Comparison of ENCODE assay signal across 1 cellular context in the genomic region with DNA sequence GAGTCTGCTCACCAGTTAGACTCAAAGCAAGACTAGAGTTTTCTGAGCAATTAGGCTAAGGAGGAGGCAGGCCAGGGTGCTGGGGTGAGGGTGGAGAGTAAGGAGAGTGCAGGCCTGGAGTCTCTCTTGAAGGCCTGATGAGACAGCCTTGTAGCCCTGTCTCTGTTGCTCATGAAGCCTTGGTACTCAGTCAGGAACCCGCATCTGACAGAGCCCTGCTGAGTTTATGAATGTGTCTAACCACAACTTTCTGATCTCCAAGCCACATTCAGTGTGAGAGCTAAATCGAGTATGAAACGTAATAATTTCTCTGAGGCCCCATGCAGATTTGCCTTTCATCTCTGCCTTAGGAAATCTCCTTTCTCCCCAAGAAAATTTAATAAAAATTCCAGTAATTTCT.
TF ChIP-seq lines count a peak whose summit lies in the region.

No MANE protein-coding gene starts in this region.

TF ChIP-seq in GM12878, 131 proteins besides CTCF, POLR2A, EP300 and RAD21 (continued from another document and continues in another):
- TF ChIP-seq, protein P1, sequence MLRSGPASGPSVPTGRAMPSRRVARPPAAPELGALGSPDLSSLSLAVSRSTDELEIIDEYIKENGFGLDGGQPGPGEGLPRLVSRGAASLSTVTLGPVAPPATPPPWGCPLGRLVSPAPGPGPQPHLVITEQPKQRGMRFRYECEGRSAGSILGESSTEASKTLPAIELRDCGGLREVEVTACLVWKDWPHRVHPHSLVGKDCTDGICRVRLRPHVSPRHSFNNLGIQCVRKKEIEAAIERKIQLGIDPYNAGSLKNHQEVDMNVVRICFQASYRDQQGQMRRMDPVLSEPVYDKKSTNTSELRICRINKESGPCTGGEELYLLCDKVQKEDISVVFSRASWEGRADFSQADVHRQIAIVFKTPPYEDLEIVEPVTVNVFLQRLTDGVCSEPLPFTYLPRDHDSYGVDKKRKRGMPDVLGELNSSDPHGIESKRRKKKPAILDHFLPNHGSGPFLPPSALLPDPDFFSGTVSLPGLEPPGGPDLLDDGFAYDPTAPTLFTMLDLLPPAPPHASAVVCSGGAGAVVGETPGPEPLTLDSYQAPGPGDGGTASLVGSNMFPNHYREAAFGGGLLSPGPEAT (IDR thresholded peaks at IDR 0.05; ENCODE audit: low read depth), result 0 out of 2 replicates have a peak, but pooled peaks have one; percentile 27
- TF ChIP-seq HDAC6 (IDR thresholded peaks at IDR 0.05; ENCODE audit: unreplicated experiment), result no peak
- TF ChIP-seq, protein P2, sequence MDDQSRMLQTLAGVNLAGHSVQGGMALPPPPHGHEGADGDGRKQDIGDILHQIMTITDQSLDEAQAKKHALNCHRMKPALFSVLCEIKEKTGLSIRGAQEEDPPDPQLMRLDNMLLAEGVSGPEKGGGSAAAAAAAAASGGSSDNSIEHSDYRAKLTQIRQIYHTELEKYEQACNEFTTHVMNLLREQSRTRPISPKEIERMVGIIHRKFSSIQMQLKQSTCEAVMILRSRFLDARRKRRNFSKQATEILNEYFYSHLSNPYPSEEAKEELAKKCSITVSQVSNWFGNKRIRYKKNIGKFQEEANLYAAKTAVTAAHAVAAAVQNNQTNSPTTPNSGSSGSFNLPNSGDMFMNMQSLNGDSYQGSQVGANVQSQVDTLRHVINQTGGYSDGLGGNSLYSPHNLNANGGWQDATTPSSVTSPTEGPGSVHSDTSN (IDR thresholded peaks at IDR 0.05; ENCODE audit: insufficient replicate concordance, low read depth, low read length), result no peak
- no peak for TF ChIP-seq NBN (IDR thresholded peaks at IDR 0.05)
- TF ChIP-seq, protein P3, sequence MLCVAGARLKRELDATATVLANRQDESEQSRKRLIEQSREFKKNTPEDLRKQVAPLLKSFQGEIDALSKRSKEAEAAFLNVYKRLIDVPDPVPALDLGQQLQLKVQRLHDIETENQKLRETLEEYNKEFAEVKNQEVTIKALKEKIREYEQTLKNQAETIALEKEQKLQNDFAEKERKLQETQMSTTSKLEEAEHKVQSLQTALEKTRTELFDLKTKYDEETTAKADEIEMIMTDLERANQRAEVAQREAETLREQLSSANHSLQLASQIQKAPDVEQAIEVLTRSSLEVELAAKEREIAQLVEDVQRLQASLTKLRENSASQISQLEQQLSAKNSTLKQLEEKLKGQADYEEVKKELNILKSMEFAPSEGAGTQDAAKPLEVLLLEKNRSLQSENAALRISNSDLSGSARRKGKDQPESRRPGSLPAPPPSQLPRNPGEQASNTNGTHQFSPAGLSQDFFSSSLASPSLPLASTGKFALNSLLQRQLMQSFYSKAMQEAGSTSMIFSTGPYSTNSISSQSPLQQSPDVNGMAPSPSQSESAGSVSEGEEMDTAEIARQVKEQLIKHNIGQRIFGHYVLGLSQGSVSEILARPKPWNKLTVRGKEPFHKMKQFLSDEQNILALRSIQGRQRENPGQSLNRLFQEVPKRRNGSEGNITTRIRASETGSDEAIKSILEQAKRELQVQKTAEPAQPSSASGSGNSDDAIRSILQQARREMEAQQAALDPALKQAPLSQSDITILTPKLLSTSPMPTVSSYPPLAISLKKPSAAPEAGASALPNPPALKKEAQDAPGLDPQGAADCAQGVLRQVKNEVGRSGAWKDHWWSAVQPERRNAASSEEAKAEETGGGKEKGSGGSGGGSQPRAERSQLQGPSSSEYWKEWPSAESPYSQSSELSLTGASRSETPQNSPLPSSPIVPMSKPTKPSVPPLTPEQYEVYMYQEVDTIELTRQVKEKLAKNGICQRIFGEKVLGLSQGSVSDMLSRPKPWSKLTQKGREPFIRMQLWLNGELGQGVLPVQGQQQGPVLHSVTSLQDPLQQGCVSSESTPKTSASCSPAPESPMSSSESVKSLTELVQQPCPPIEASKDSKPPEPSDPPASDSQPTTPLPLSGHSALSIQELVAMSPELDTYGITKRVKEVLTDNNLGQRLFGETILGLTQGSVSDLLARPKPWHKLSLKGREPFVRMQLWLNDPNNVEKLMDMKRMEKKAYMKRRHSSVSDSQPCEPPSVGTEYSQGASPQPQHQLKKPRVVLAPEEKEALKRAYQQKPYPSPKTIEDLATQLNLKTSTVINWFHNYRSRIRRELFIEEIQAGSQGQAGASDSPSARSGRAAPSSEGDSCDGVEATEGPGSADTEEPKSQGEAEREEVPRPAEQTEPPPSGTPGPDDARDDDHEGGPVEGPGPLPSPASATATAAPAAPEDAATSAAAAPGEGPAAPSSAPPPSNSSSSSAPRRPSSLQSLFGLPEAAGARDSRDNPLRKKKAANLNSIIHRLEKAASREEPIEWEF (IDR thresholded peaks at IDR 0.05; ENCODE audit: insufficient replicate concordance, low read depth, low read length), result no peak
- TF ChIP-seq MEF2B (IDR thresholded peaks at IDR 0.05; ENCODE audit: partially characterized antibody, poor library complexity, severe bottlenecking), result peak; percentile 41
- TF ChIP-seq ZSCAN29 (IDR thresholded peaks at IDR 0.05), result 0 out of 2 replicates have a peak, but pooled peaks have one; percentile 28
- no peak; the same call in 1 of the 2 replicates for TF ChIP-seq GATAD2B (conservative IDR thresholded peaks at IDR 0.05; ENCODE audit: low read depth)
- TF ChIP-seq JUND (IDR thresholded peaks at IDR 0.05; ENCODE audit: low read depth, low read length), result no peak
- no peak for TF ChIP-seq SRF (IDR thresholded peaks at IDR 0.05; ENCODE audit: low read depth in 2 of 2, low read length in 2 of 2)
- peak; percentile 48; the same call in 1 of the 2 replicates for TF ChIP-seq CREM (IDR thresholded peaks at IDR 0.05; ENCODE audit: low read depth)
- peak; percentile 56; the same call in 1 of the 2 replicates for TF ChIP-seq IRF4 (IDR thresholded peaks at IDR 0.05; ENCODE audit: low read depth, low read length)
- TF ChIP-seq ZNF24 (IDR thresholded peaks at IDR 0.05), result no peak
- TF ChIP-seq GABPA (IDR thresholded peaks at IDR 0.05; ENCODE audit: low read depth), result no peak
- TF ChIP-seq MEF2A (IDR thresholded peaks at IDR 0.05; ENCODE audit: insufficient read depth, low read depth, low read length), result peak; percentile 69
- TF ChIP-seq, protein P4, sequence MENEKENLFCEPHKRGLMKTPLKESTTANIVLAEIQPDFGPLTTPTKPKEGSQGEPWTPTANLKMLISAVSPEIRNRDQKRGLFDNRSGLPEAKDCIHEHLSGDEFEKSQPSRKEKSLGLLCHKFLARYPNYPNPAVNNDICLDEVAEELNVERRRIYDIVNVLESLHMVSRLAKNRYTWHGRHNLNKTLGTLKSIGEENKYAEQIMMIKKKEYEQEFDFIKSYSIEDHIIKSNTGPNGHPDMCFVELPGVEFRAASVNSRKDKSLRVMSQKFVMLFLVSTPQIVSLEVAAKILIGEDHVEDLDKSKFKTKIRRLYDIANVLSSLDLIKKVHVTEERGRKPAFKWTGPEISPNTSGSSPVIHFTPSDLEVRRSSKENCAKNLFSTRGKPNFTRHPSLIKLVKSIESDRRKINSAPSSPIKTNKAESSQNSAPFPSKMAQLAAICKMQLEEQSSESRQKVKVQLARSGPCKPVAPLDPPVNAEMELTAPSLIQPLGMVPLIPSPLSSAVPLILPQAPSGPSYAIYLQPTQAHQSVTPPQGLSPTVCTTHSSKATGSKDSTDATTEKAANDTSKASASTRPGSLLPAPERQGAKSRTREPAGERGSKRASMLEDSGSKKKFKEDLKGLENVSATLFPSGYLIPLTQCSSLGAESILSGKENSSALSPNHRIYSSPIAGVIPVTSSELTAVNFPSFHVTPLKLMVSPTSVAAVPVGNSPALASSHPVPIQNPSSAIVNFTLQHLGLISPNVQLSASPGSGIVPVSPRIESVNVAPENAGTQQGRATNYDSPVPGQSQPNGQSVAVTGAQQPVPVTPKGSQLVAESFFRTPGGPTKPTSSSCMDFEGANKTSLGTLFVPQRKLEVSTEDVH (IDR thresholded peaks at IDR 0.05; ENCODE audit: low read depth, partially characterized antibody), result no peak
- TF ChIP-seq MTA3 (IDR thresholded peaks at IDR 0.05; ENCODE audit: borderline replicate concordance, low read length), result no peak
- TF ChIP-seq RFX5 (IDR thresholded peaks at IDR 0.05; ENCODE audit: low read depth, low read length), result no peak
- no peak for TF ChIP-seq SMAD5 (IDR thresholded peaks at IDR 0.05; ENCODE audit: low read depth)
- TF ChIP-seq SPI1 (IDR thresholded peaks at IDR 0.05; ENCODE audit: borderline replicate concordance, insufficient read depth, low read depth, low read length), result no peak
- 0 out of 2 replicates have a peak, but pooled peaks have one; percentile 7 for TF ChIP-seq SIN3A (IDR thresholded peaks at IDR 0.05; ENCODE audit: low read depth, low read length)
- no peak for TF ChIP-seq TARDBP (IDR thresholded peaks at IDR 0.05; ENCODE audit: borderline replicate concordance)
- no peak for TF ChIP-seq NR2C2 (IDR thresholded peaks at IDR 0.05; ENCODE audit: borderline replicate concordance, control insufficient read depth, insufficient read length, low read depth)
- TF ChIP-seq KDM1A (IDR thresholded peaks at IDR 0.05; ENCODE audit: borderline replicate concordance), result no peak
- TF ChIP-seq, protein P5, sequence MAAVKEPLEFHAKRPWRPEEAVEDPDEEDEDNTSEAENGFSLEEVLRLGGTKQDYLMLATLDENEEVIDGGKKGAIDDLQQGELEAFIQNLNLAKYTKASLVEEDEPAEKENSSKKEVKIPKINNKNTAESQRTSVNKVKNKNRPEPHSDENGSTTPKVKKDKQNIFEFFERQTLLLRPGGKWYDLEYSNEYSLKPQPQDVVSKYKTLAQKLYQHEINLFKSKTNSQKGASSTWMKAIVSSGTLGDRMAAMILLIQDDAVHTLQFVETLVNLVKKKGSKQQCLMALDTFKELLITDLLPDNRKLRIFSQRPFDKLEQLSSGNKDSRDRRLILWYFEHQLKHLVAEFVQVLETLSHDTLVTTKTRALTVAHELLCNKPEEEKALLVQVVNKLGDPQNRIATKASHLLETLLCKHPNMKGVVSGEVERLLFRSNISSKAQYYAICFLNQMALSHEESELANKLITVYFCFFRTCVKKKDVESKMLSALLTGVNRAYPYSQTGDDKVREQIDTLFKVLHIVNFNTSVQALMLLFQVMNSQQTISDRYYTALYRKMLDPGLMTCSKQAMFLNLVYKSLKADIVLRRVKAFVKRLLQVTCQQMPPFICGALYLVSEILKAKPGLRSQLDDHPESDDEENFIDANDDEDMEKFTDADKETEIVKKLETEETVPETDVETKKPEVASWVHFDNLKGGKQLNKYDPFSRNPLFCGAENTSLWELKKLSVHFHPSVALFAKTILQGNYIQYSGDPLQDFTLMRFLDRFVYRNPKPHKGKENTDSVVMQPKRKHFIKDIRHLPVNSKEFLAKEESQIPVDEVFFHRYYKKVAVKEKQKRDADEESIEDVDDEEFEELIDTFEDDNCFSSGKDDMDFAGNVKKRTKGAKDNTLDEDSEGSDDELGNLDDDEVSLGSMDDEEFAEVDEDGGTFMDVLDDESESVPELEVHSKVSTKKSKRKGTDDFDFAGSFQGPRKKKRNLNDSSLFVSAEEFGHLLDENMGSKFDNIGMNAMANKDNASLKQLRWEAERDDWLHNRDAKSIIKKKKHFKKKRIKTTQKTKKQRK (IDR thresholded peaks at IDR 0.05; ENCODE audit: low read depth, low read length), result no peak
- no peak for TF ChIP-seq SP1 (IDR thresholded peaks at IDR 0.05; ENCODE audit: low read depth, low read length)
- no peak for TF ChIP-seq CEBPB (IDR thresholded peaks at IDR 0.05; ENCODE audit: borderline replicate concordance in 1 of 2, low read depth in 2 of 2, low read length in 2 of 2)
- no peak for TF ChIP-seq HDAC2 (IDR thresholded peaks at IDR 0.05)
- TF ChIP-seq, protein P6, sequence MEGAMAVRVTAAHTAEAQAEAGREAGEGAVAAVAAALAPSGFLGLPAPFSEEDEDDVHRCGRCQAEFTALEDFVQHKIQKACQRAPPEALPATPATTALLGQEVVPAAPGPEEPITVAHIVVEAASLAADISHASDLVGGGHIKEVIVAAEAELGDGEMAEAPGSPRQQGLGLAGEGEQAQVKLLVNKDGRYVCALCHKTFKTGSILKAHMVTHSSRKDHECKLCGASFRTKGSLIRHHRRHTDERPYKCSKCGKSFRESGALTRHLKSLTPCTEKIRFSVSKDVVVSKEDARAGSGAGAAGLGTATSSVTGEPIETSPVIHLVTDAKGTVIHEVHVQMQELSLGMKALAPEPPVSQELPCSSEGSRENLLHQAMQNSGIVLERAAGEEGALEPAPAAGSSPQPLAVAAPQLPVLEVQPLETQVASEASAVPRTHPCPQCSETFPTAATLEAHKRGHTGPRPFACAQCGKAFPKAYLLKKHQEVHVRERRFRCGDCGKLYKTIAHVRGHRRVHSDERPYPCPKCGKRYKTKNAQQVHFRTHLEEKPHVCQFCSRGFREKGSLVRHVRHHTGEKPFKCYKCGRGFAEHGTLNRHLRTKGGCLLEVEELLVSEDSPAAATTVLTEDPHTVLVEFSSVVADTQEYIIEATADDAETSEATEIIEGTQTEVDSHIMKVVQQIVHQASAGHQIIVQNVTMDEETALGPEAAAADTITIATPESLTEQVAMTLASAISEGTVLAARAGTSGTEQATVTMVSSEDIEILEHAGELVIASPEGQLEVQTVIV (IDR thresholded peaks at IDR 0.05; ENCODE audit: borderline replicate concordance, partially characterized antibody), result no peak
- no peak for TF ChIP-seq NRF1 (conservative IDR thresholded peaks at IDR 0.05; ENCODE audit: low read depth, low read length)
- 0 out of 2 replicates have a peak, but pooled peaks have one; percentile 25 for TF ChIP-seq ZNF217 (IDR thresholded peaks at IDR 0.05)
- TF ChIP-seq ZNF207 (IDR thresholded peaks at IDR 0.05; ENCODE audit: borderline replicate concordance), result no peak
- no peak for TF ChIP-seq SMAD1 (IDR thresholded peaks at IDR 0.05; ENCODE audit: low read depth, partially characterized antibody)
- TF ChIP-seq, protein P7, sequence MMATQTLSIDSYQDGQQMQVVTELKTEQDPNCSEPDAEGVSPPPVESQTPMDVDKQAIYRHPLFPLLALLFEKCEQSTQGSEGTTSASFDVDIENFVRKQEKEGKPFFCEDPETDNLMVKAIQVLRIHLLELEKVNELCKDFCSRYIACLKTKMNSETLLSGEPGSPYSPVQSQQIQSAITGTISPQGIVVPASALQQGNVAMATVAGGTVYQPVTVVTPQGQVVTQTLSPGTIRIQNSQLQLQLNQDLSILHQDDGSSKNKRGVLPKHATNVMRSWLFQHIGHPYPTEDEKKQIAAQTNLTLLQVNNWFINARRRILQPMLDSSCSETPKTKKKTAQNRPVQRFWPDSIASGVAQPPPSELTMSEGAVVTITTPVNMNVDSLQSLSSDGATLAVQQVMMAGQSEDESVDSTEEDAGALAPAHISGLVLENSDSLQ (IDR thresholded peaks at IDR 0.05), result 0 out of 2 replicates have a peak, but pooled peaks have one; percentile 19
- no peak for TF ChIP-seq MYC (IDR thresholded peaks at IDR 0.05; ENCODE audit: insufficient read depth, insufficient read length, insufficient replicate concordance, low read length, severe bottlenecking)
- no peak for TF ChIP-seq RBBP5 (conservative IDR thresholded peaks at IDR 0.05)
- TF ChIP-seq FOXK2 (IDR thresholded peaks at IDR 0.05), result no peak
- peak; percentile 37; the same call in 1 of the 2 replicates for TF ChIP-seq DPF2 (IDR thresholded peaks at IDR 0.05)
- peak; percentile 60 for TF ChIP-seq IKZF1 (conservative IDR thresholded peaks at IDR 0.05)
- TF ChIP-seq SMARCA5 (IDR thresholded peaks at IDR 0.05), result no peak
- TF ChIP-seq ZNF384 (IDR thresholded peaks at IDR 0.05; ENCODE audit: borderline replicate concordance, low read depth, low read length), result no peak
- TF ChIP-seq RB1 (IDR thresholded peaks at IDR 0.05; ENCODE audit: borderline replicate concordance), result no peak
- TF ChIP-seq MXI1 (IDR thresholded peaks at IDR 0.05; ENCODE audit: low read depth, low read length), result no peak
- TF ChIP-seq NFIC (IDR thresholded peaks at IDR 0.05; ENCODE audit: low read depth, low read length), result peak; percentile 68
- no peak for TF ChIP-seq BHLHE40 (IDR thresholded peaks at IDR 0.05; ENCODE audit: borderline replicate concordance in 1 of 2, low read depth in 2 of 2, low read length in 1 of 2)
- TF ChIP-seq JUNB (IDR thresholded peaks at IDR 0.05), result peak; percentile 55; the same call in 1 of the 2 replicates
- no peak for TF ChIP-seq RAD51 (IDR thresholded peaks at IDR 0.05)
- no peak for TF ChIP-seq ZNF274 (IDR thresholded peaks at IDR 0.05; ENCODE audit: insufficient read depth, insufficient read length)
- TF ChIP-seq FOXM1 (IDR thresholded peaks at IDR 0.05; ENCODE audit: low read depth, low read length), result no peak; the same call in 1 of the 2 replicates
